1 cellular context compared by ENCODE assay signal in genomic region chr1:116475850-116476218, GRCh38.
A peak's percentile ranks its signal among the peaks of the same experiment; 100 is the strongest.
TF ChIP-seq lines count a peak whose summit lies in the region.

No MANE protein-coding gene starts in this region.

TF ChIP-seq in HepG2, 621 proteins besides CTCF, POLR2A, EP300 and RAD21 (continued from another document):
- TF ChIP-seq ZNF839 (CRISPR knock-in tag; IDR thresholded peaks at IDR 0.05; ENCODE audit: borderline replicate concordance) (0 out of 2 replicates have a peak, but pooled peaks have one; percentile 40), ZNF512B (CRISPR knock-in tag; IDR thresholded peaks at IDR 0.05; ENCODE audit: borderline replicate concordance) (no peak), FOXA3 (CRISPR knock-in tag; IDR thresholded peaks at IDR 0.05) (0 out of 2 replicates have a peak, but pooled peaks have one; percentile 7), PCBP1 (IDR thresholded peaks at IDR 0.05; ENCODE audit: borderline replicate concordance, low read depth, low read length) (no peak), NFYB (CRISPR knock-in tag; IDR thresholded peaks at IDR 0.05) (no peak), ZNF687 (CRISPR knock-in tag; IDR thresholded peaks at IDR 0.05) (peak; percentile 40), PAX8 (CRISPR knock-in tag; IDR thresholded peaks at IDR 0.05; ENCODE audit: borderline replicate concordance) (no peak; the same call in 1 of the 2 replicates), LCORL (IDR thresholded peaks at IDR 0.05) (no peak), LCORL (CRISPR knock-in tag; IDR thresholded peaks at IDR 0.05) (no peak)
